10 cellular contexts compared by ENCODE assay signal in the genomic region with DNA sequence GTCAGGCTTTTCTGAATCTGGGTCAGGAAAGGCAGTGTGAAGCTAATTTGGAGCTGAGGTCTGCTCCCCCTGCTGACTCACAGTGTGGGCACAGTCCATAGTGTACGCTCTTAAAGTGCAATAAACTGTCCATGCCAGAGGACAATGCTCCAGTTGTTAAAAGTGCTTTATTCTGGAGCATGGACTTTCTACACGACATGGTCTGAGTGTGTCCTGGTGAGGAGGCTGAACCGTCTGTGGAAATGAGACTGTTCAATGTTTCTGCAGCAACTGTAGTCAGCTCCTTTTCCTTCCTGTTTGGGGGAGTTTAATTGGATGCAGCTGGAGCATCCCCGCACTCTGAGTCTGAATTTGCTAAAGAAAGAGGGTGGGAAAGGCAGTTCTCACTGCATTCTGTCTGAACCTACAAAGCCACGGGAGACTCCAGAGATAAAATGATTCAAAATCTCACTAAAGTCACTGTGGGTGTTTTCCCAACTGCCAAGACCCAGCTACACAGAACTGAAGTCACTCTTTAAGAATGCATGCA.
A peak's percentile ranks its signal among the peaks of the same experiment; 100 is the strongest.
DNase-seq lines count a peak whose midpoint lies in the region; ATAC-seq and TF ChIP-seq lines count a peak whose summit lies in the region.
"Had no signal": no experiment of that assay in that cellular context is flagged by ENCODE, and none has a peak within 500 bp of the region (broad histone marks: within the 10 kb centered on the region; RNA-seq: fewer than 3 reads in every experiment).

No MANE protein-coding gene starts in this region.

- ATAC-seq in effector memory CD8-positive, alpha-beta T cell (replicated peaks): peak; percentile 75
- ATAC-seq in GM18861 (IDR thresholded peaks at IDR 0.05; ENCODE audit: unreplicated experiment): no peak
- ATAC-seq in GM19324 (IDR thresholded peaks at IDR 0.05; ENCODE audit: low FRiP score, unreplicated experiment): no peak
- ATAC-seq: left lobe of liver had no signal

- H3K27ac Mint-ChIP-seq in effector memory CD8-positive, alpha-beta T cell: no peak overlapping the region

- H3K27me3 ChIP-seq in BJ (ENCODE audit: control insufficient read depth, insufficient read depth, low read length): no peaks in the 10 kb centered on the region; the same call in 1 of the 2 replicates

- TF ChIP-seq CTCF in BJ (IDR thresholded peaks at IDR 0.05; ENCODE audit: insufficient read depth, low read depth, low read length): peak; percentile 37; the same call in 1 of the 2 replicates

- H3K9me3 Mint-ChIP-seq in effector memory CD8-positive, alpha-beta T cell: no peaks in the 10 kb centered on the region

- no peaks in the 10 kb centered on the region for H3K36me3 Mint-ChIP-seq in effector memory CD8-positive, alpha-beta T cell (ENCODE audit: insufficient read depth)

- POLR2A ChIA-PET in BJ (lab: Charles Lee): interaction anchor here (0.7 to 1.0 kb wide), 2 partner anchors 111 to 523 kb away, joined by 5 to 7 read pairs; no protein-coding TSS in a partner anchor

- H3K36me3 ChIP-seq in BJ (ENCODE audit: control insufficient read depth, insufficient read depth, low read length): no peaks in the 10 kb centered on the region

- H3K4me1 Mint-ChIP-seq in effector memory CD8-positive, alpha-beta T cell (ENCODE audit: low read depth in 2 of 2): peaks cover 4 to 14% of the 10 kb centered on the region in 2 donors

- DNase-seq in BJ (ENCODE audit: low read depth) (peak; percentile 28), NCI-H226 (peak; percentile 54), myocyte (ENCODE audit: low read depth) (peak; percentile 38)
- DNase-seq in effector memory CD8-positive, alpha-beta T cell: no peak
- no peak for DNase-seq in stimulated activated CD4-positive, alpha-beta T cell treated with anti-CD3 and anti-CD28 coated beads, Interleukin-1b, Interleukin-23, amount 100 ng/mL, for 48 hours
- no peak for DNase-seq in activated CD8-positive, alpha-beta memory T cell treated with anti-CD3 and anti-CD28 coated beads for 24 hours
- DNase-seq: NCI-H1417 had no signal

- peaks cover 0 to 8% of the 10 kb centered on the region in 2 donors for H3K27me3 Mint-ChIP-seq in effector memory CD8-positive, alpha-beta T cell

- H3K4me3 ChIP-seq in BJ (ENCODE audit: low read depth, low read length): no peak overlapping the region

- H3K4me3 Mint-ChIP-seq in effector memory CD8-positive, alpha-beta T cell: no peak overlapping the region

- CTCF ChIA-PET in BJ (lab: Yijun Ruan, JAX): interaction anchor here (0.6 to 1.7 kb wide), 2 partner anchors 17 to 401 kb away, joined by 3 read pairs; no protein-coding TSS in a partner anchor

Comparison
In these comparisons a context has a peak if more than half of its experiments do, and no peak if none do; other contexts are left out.
1. DNase-seq: peak in BJ (single experiment), NCI-H226 (single experiment) and myocyte (single experiment); none in effector memory CD8-positive, alpha-beta T cell (0 of 3), stimulated activated CD4-positive, alpha-beta T cell treated with anti-CD3 and anti-CD28 coated beads, Interleukin-1b, Interleukin-23, amount 100 ng/mL, for 48 hours (single experiment) and activated CD8-positive, alpha-beta memory T cell treated with anti-CD3 and anti-CD28 coated beads for 24 hours (single experiment).